Comparison of ENCODE assay signal across 20 cellular contexts in the genomic region with DNA sequence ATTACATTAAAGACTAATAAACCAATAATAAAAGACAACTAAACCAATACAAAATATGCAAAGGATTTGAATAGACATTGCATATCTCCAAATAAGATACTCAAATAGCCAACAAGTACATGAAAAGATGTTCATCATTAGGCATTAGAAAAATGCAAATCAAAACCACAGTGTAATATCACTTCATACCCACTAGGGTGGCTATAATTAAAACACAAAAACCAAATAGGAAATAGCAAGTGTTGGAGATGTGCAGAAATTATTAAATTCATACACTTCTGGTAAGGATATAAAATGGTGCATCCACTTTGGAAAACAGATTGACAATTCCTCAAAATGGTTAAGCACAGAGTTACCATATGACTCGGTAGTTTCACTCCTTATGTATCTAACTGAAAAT.
DNase-seq lines count a peak whose midpoint lies in the region; ATAC-seq, FAIRE-seq and TF ChIP-seq lines count a peak whose summit lies in the region.
"Had no signal": no experiment of that assay in that cellular context is flagged by ENCODE, and none has a peak within 500 bp of the region (broad histone marks: within the 10 kb centered on the region; RNA-seq: fewer than 3 reads in every experiment).

No MANE protein-coding gene starts in this region.

- ATAC-seq in HG02938 (IDR thresholded peaks at IDR 0.05; ENCODE audit: unreplicated experiment) (no peak), GM18907 (IDR thresholded peaks at IDR 0.05; ENCODE audit: unreplicated experiment) (no peak)
- ATAC-seq: HCT116 had no signal

- H3K4me3 Mint-ChIP-seq in H9 (no peak overlapping the region), nephron progenitor cell (no peak overlapping the region)
- no peak overlapping the region for H3K4me3 Mint-ChIP-seq in activated naive CD4-positive, alpha-beta T cell treated with anti-CD3 and anti-CD28 coated beads, Interleukin-2, amount 10 ng/mL, durations not matched to agents 7 days and 5 days
- H3K4me3 Mint-ChIP-seq: CD8-positive, alpha-beta memory T cell had no signal

- H3T11ph ChIP-seq in H9 (ENCODE audit: low read length): no peak overlapping the region

- no peak overlapping the region for H3K14ac ChIP-seq in H9 (ENCODE audit: insufficient read depth, low read length)

- H4K5ac ChIP-seq in H9 (ENCODE audit: insufficient read length, low read depth, low read length): no peak overlapping the region

- no peaks in the 10 kb centered on the region for H3K36me3 Mint-ChIP-seq in H9 (ENCODE audit: insufficient read depth in 1 of 3, low read depth in 3 of 3)
- no peaks in the 10 kb centered on the region for H3K36me3 Mint-ChIP-seq in nephron progenitor cell (ENCODE audit: low read depth)
- no peaks in the 10 kb centered on the region for H3K36me3 Mint-ChIP-seq in activated naive CD4-positive, alpha-beta T cell treated with anti-CD3 and anti-CD28 coated beads, Interleukin-2, amount 10 ng/mL, durations not matched to agents 7 days and 5 days
- H3K36me3 Mint-ChIP-seq: CD8-positive, alpha-beta memory T cell had no signal

- H3K27me3 Mint-ChIP-seq in H9 (ENCODE audit: low read depth): no peaks in the 10 kb centered on the region
- H3K27me3 Mint-ChIP-seq in nephron progenitor cell (ENCODE audit: low read depth, poor library complexity): no peaks in the 10 kb centered on the region
- H3K27me3 Mint-ChIP-seq in activated naive CD4-positive, alpha-beta T cell treated with anti-CD3 and anti-CD28 coated beads, Interleukin-2, amount 10 ng/mL, durations not matched to agents 7 days and 5 days: no peaks in the 10 kb centered on the region

- POLR2A ChIA-PET in AG04450 (lab: Yijun Ruan, JAX): no interaction called here

- no peaks in the 10 kb centered on the region for H3K4me1 ChIP-seq in H9 (ENCODE audit: insufficient read depth, low read length)
- H3K4me1 ChIP-seq: BLaER1 had no signal

- TF ChIP-seq CTCF in AG04450 (IDR thresholded peaks at IDR 0.05; ENCODE audit: low read depth, low read length) (peak; percentile 18; the same call in 1 of the 2 replicates), H9 (conservative IDR thresholded peaks at IDR 0.05) (peak; percentile 60), nephron progenitor cell (IDR thresholded peaks at IDR 0.05) (peak; percentile 51)

- H4K91ac ChIP-seq in H9 (ENCODE audit: insufficient read length, low read depth, low read length): no peak overlapping the region

- no peaks in the 10 kb centered on the region for H3K23me2 ChIP-seq in H9 (ENCODE audit: insufficient read length, low read depth, low read length, poor library complexity, severe bottlenecking)

- no peak overlapping the region for H3K4me2 ChIP-seq in H9 (ENCODE audit: insufficient read depth, insufficient read length, low read length)
- H3K4me2 ChIP-seq: BLaER1 had no signal

- no CpG with 5 or more reads among the region's 1 CpG for WGBS in H9 (ENCODE audit: extremely low coverage, insufficient read length, low lambda C conversion rate)

- H2AFZ ChIP-seq in H9 (ENCODE audit: low read length): no peak overlapping the region

- no peak overlapping the region for H2BK20ac ChIP-seq in H9 (ENCODE audit: low read depth, low read length, poor library complexity, severe bottlenecking)

- H3K4me1 Mint-ChIP-seq in H9: peaks cover 3 to 5% of the 10 kb centered on the region in 2 experiments
- H3K4me1 Mint-ChIP-seq in nephron progenitor cell: no peaks in the 10 kb centered on the region
- no peaks in the 10 kb centered on the region for H3K4me1 Mint-ChIP-seq in activated naive CD4-positive, alpha-beta T cell treated with anti-CD3 and anti-CD28 coated beads, Interleukin-2, amount 10 ng/mL, durations not matched to agents 7 days and 5 days
- H3K4me1 Mint-ChIP-seq: CD8-positive, alpha-beta memory T cell had no signal

- H3K9me3 ChIP-seq in AG04450 (ENCODE audit: control insufficient read depth, insufficient read depth, low read length) (no peaks in the 10 kb centered on the region), H9 (ENCODE audit: control insufficient read depth, low read depth, low read length) (no peaks in the 10 kb centered on the region)
- H3K9me3 ChIP-seq: BLaER1 had no signal

- H3K9ac ChIP-seq in H9 (ENCODE audit: extremely low read depth, insufficient read length, low read length): no peak overlapping the region
- H3K9ac ChIP-seq: BLaER1 had no signal

- H3K4me3 ChIP-seq in AG04450 (ENCODE audit: low read depth, low read length): no peak overlapping the region
- H3K4me3 ChIP-seq: BLaER1, SK-N-MC had no signal

- H2BK5ac ChIP-seq in H9 (ENCODE audit: insufficient read length, low read length): no peak overlapping the region

- DNase-seq in AG04450 (ENCODE audit: low read depth, low spot score): no peak
- DNase-seq in H9: no peak
- DNase-seq in nephron progenitor cell: no peak
- DNase-seq in SHP77 (lab: John Stamatoyannopoulos, UW): no peak
- DNase-seq in activated naive CD4-positive, alpha-beta T cell treated with anti-CD3 and anti-CD28 coated beads, Interleukin-2, amount 10 ng/mL, durations not matched to agents 7 days and 5 days: no peak
- DNase-seq: CD8-positive, alpha-beta memory T cell; EL; KG1; NCI-H1092; NCI-H146; NCI-H2081 treated with DMSO at 0.1 percent for 48 hours; NCI-H510A treated with DMSO at 0.1 percent for 48 hours; NCI-H82 had no signal

- CTCF ChIA-PET in AG04450 (lab: Charles Lee): no interaction called here
- CTCF ChIA-PET in activated naive CD4-positive, alpha-beta T cell treated with anti-CD3 and anti-CD28 coated beads, Interleukin-2, amount 10 ng/mL, durations not matched to agents 7 days and 5 days (lab: Charles Lee): no interaction called here

- H4K8ac ChIP-seq in H9 (replicated peaks; ENCODE audit: insufficient read length, low read depth, low read length): no peak overlapping the region

- no peak overlapping the region for H3K18ac ChIP-seq in H9 (ENCODE audit: insufficient read length, low read depth, low read length)

- H3K27ac Mint-ChIP-seq in H9: no peak overlapping the region
- H3K27ac Mint-ChIP-seq in nephron progenitor cell: no peak overlapping the region
- H3K27ac Mint-ChIP-seq in activated naive CD4-positive, alpha-beta T cell treated with anti-CD3 and anti-CD28 coated beads, Interleukin-2, amount 10 ng/mL, durations not matched to agents 7 days and 5 days: no peak overlapping the region
- H3K27ac Mint-ChIP-seq: CD8-positive, alpha-beta memory T cell had no signal

- no peak overlapping the region for H3K4ac ChIP-seq in H9 (ENCODE audit: low read depth, low read length)

- H3K79me1 ChIP-seq in H9 (ENCODE audit: insufficient read depth, low read depth, low read length, poor library complexity, severe bottlenecking): no peaks in the 10 kb centered on the region

- H3K9me3 Mint-ChIP-seq in H9: no peaks in the 10 kb centered on the region
- no peaks in the 10 kb centered on the region for H3K9me3 Mint-ChIP-seq in nephron progenitor cell
- H3K9me3 Mint-ChIP-seq in activated naive CD4-positive, alpha-beta T cell treated with anti-CD3 and anti-CD28 coated beads, Interleukin-2, amount 10 ng/mL, durations not matched to agents 7 days and 5 days: no peaks in the 10 kb centered on the region

- H3K56ac ChIP-seq in H9 (ENCODE audit: insufficient read length, low read depth, low read length): no peak overlapping the region

- no peak overlapping the region for H2BK15ac ChIP-seq in H9 (ENCODE audit: low read depth, low read length)

- H2BK120ac ChIP-seq in H9 (ENCODE audit: low read depth, low read length, poor library complexity, severe bottlenecking): no peak overlapping the region

- H3K27ac ChIP-seq in AG04450 (ENCODE audit: low read depth, low read length): no peak overlapping the region
- H3K27ac ChIP-seq in H9 (ENCODE audit: insufficient read length, low read depth, low read length): no peak overlapping the region
- H3K27ac ChIP-seq: BLaER1, SK-N-MC had no signal

- peak; percentile 96 for FAIRE-seq in colon (lab: Jason Lieb, UNC)
- FAIRE-seq: GM19239 had no signal

- no peaks in the 10 kb centered on the region for H4K20me1 ChIP-seq in H9 (ENCODE audit: control insufficient read depth, insufficient read depth, insufficient read length)
- H4K20me1 ChIP-seq: BLaER1 had no signal

- H3K23ac ChIP-seq in H9 (ENCODE audit: insufficient read length, low read depth, low read length): no peak overlapping the region

- H3K27me3 ChIP-seq in AG04450 (ENCODE audit: control insufficient read depth, insufficient read depth, low read length): no peaks in the 10 kb centered on the region
- no peaks in the 10 kb centered on the region for H3K27me3 ChIP-seq in H9 (ENCODE audit: insufficient read depth, low read length)

- H2AK5ac ChIP-seq in H9 (ENCODE audit: insufficient read length, low read length): no peak overlapping the region

- H2BK12ac ChIP-seq in H9 (ENCODE audit: insufficient read length, low read depth, low read length): no peak overlapping the region

- H3K79me2 ChIP-seq in H9 (ENCODE audit: insufficient read depth, low read length): no peaks in the 10 kb centered on the region
